1 cellular context compared by ENCODE assay signal in the genomic region with DNA sequence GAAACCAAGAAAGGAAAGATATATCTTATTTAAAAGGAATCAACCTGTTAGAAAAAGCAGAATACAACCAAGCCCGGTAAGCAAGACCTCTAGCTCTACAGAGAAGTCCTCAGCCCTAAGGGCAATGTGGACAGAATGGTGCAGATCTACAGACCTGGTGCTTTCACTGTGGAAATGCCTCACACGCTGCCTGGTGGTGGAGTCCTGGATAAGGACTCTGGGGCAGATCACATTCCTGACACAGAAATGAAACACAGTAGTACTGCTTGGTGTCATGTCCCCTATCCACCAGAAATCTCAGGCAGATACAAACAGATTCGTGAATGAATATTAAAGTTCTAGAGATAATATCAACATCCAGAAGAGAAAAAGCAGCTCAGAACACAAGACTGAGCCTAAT.
TF ChIP-seq lines count a peak whose summit lies in the region.

No MANE protein-coding gene starts in this region.

TF ChIP-seq in WTC11, 78 proteins besides CTCF, POLR2A, EP300 and RAD21 (continued from another document):
- TF ChIP-seq, protein P1, sequence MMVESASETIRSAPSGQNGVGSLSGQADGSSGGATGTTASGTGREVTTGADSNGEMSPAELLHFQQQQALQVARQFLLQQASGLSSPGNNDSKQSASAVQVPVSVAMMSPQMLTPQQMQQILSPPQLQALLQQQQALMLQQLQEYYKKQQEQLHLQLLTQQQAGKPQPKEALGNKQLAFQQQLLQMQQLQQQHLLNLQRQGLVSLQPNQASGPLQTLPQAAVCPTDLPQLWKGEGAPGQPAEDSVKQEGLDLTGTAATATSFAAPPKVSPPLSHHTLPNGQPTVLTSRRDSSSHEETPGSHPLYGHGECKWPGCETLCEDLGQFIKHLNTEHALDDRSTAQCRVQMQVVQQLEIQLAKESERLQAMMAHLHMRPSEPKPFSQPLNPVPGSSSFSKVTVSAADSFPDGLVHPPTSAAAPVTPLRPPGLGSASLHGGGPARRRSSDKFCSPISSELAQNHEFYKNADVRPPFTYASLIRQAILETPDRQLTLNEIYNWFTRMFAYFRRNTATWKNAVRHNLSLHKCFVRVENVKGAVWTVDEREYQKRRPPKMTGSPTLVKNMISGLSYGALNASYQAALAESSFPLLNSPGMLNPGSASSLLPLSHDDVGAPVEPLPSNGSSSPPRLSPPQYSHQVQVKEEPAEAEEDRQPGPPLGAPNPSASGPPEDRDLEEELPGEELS (CRISPR knock-in tag; IDR thresholded peaks at IDR 0.05) = no peak
- TF ChIP-seq, protein P2, sequence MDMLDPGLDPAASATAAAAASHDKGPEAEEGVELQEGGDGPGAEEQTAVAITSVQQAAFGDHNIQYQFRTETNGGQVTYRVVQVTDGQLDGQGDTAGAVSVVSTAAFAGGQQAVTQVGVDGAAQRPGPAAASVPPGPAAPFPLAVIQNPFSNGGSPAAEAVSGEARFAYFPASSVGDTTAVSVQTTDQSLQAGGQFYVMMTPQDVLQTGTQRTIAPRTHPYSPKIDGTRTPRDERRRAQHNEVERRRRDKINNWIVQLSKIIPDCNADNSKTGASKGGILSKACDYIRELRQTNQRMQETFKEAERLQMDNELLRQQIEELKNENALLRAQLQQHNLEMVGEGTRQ (CRISPR knock-in tag; IDR thresholded peaks at IDR 0.05) = no peak
- TF ChIP-seq MXD4 (CRISPR knock-in tag; IDR thresholded peaks at IDR 0.05; ENCODE audit: borderline replicate concordance) = no peak
- no peak for TF ChIP-seq ZNF416 (CRISPR knock-in tag; IDR thresholded peaks at IDR 0.05)
- TF ChIP-seq ESRRA (CRISPR knock-in tag; IDR thresholded peaks at IDR 0.05; ENCODE audit: borderline replicate concordance) = no peak
